In the genomic region with DNA sequence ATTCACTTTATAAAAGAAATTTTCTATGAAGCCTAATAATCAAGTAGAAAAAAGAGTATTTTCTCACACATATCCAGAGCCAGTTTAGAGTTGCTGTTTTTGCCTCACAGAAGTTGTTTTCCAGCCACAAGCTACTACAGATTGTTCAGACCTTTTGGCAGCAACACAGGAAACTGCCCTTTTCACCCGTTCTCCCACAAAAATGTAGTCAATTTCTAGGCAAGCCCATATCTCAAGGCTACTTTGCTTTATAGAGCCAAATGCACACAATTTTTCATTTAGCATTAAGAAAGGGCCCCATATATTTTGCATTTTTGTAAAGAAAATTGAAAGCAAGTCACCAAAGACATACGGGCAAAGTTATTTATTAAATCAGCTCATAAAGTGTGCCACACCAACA, we compare ENCODE assay signal across 10 cellular contexts. TPM values are rescaled to one million over a fixed set of nuclear protein-coding genes. Genes with fewer than 3 reads are reported as not detected.
DNase-seq lines count a peak whose midpoint lies in the region; ATAC-seq and TF ChIP-seq lines count a peak whose summit lies in the region.
"Had no signal": no experiment of that assay in that cellular context is flagged by ENCODE, and none has a peak within 500 bp of the region (broad histone marks: within the 10 kb centered on the region; RNA-seq: fewer than 3 reads in every experiment).

No MANE protein-coding gene starts in this region.

- H3K9me3 Mint-ChIP-seq in nephron: peaks cover 19% of the 10 kb centered on the region

- DNase-seq in ACHN: peak; percentile 29
- peak; percentile 72 for DNase-seq in NCI-H226
- DNase-seq in epidermal melanocyte (ENCODE audit: insufficient read length, low spot score): peak; percentile 66
- no peak for DNase-seq in omental fat pad (ENCODE audit: low spot score)
- DNase-seq in NCI-H2227 treated with DMSO at 0.1 percent for 48 hours (lab: John Stamatoyannopoulos, UW): no peak
- DNase-seq: naive B cell, SHP77 treated with DMSO at 0.1 percent for 48 hours had no signal

- peaks cover 47% of the 10 kb centered on the region for H3K4me1 Mint-ChIP-seq in nephron

- peaks cover 20% of the 10 kb centered on the region for H3K36me3 Mint-ChIP-seq in nephron (ENCODE audit: low read depth)

- H3K4me3 Mint-ChIP-seq in nephron: peak overlapping the region; percentile 11 to 75 (median 37)
- H3K4me3 Mint-ChIP-seq: naive B cell had no signal

- TF ChIP-seq CTCF in nephron (IDR thresholded peaks at IDR 0.05; ENCODE audit: unreplicated experiment in 3 of 3) (no peak), omental fat pad (IDR thresholded peaks at IDR 0.05) (no peak)

- in situ Hi-C loops in ACHN (cut with HindIII; ENCODE audit: low pct_ligation_motif_present, low pct_unique_long_range_greater_than_20kb, low sequenced_read_pairs): no loop called here

- H3K27ac Mint-ChIP-seq in nephron: peak overlapping the region; percentile 93 to 95 (median 95)

- no peaks in the 10 kb centered on the region for H3K27me3 Mint-ChIP-seq in nephron (ENCODE audit: low read depth)
- H3K27me3 Mint-ChIP-seq: naive B cell had no signal

- no peak for ATAC-seq in omental fat pad (ENCODE audit: low FRiP score)
- no peak for ATAC-seq in HG03175 (IDR thresholded peaks at IDR 0.05; ENCODE audit: unreplicated experiment)
- ATAC-seq in HG03135 (IDR thresholded peaks at IDR 0.05; ENCODE audit: unreplicated experiment): no peak

RNA-seq across cellular contexts. Expression of a gene that starts 49.5 kb away (rescaled TPM):
- 100 to 1,000 TPM; 104 to 317 (median 144) TPM for total RNA-seq in omental fat pad

Comparison
In these comparisons a context has a peak if more than half of its experiments do, and no peak if none do; other contexts are left out.
1. DNase-seq: peak in ACHN (single experiment), NCI-H226 (single experiment) and epidermal melanocyte (single experiment); none in omental fat pad (single experiment) and NCI-H2227 treated with DMSO at 0.1 percent for 48 hours (single experiment).